In genomic region chr16:89047331-89048086, GRCh38 we compare ENCODE assay signal across 26 cellular contexts. TPM values are rescaled to one million over a fixed set of nuclear protein-coding genes. Genes with fewer than 3 reads are reported as not detected.
A peak's percentile ranks its signal among the peaks of the same experiment; 100 is the strongest.
DNase-seq lines count a peak whose midpoint lies in the region; FAIRE-seq and TF ChIP-seq lines count a peak whose summit lies in the region.
"Had no signal": no experiment of that assay in that cellular context is flagged by ENCODE, and none has a peak within 500 bp of the region (broad histone marks: within the 10 kb centered on the region; RNA-seq: fewer than 3 reads in every experiment).

No MANE protein-coding gene starts in this region.

- no peak overlapping the region for H3K4me3 Mint-ChIP-seq in Caco-2 (ENCODE audit: unreplicated experiment)
- H3K4me3 Mint-ChIP-seq: activated CD4-positive, alpha-beta T cell treated with anti-CD3 and anti-CD28 coated beads for 36 hours; activated CD8-positive, alpha-beta T cell treated with anti-CD3 and anti-CD28 coated beads for 36 hours; activated T-helper 1 cell treated with anti-CD3 and anti-CD28 coated beads, Interleukin-12 subunit alpha, Interleukin-12 subunit beta, Interleukin-2, Interleukin-4 antibody, amounts not matched to agents 30 ng/mL and 10 ng/mL and 1 ng/mL, durations not matched to agents 14 hours and 24 hours and 36 hours; CD4-positive, CD25-positive, alpha-beta regulatory T cell had no signal

- intact Hi-C loops in kidney (cut with DNase I): no loop called here
- intact Hi-C loops in posterior cingulate gyrus (cut with DNase I): no loop called here
- intact Hi-C loops in Caco-2 (cut with micrococcal nuclease; ENCODE audit: unreplicated experiment): no loop called here

- H3K4me1 ChIP-seq in kidney (ENCODE audit: control insufficient read depth in 1 of 2, insufficient read depth in 1 of 2, low read depth in 1 of 2, low read length in 2 of 2) (no peaks in the 10 kb centered on the region), Caco-2 (no peaks in the 10 kb centered on the region)
- H3K4me1 ChIP-seq: foreskin keratinocyte had no signal

- H3K36me3 ChIP-seq in kidney (ENCODE audit: control insufficient read depth in 1 of 2, insufficient read depth in 2 of 2, low read length in 2 of 2): no peaks in the 10 kb centered on the region
- H3K36me3 ChIP-seq in Caco-2 (ENCODE audit: control insufficient read depth, insufficient read depth, low read length): no peaks in the 10 kb centered on the region
- H3K36me3 ChIP-seq: brain microvascular endothelial cell, esophagus squamous epithelium had no signal

- POLR2A ChIA-PET in Caco-2 (lab: Charles Lee): no interaction called here

- H3K27me3 Mint-ChIP-seq in Caco-2 (ENCODE audit: insufficient read depth, unreplicated experiment): peaks cover 14% of the 10 kb centered on the region
- H3K27me3 Mint-ChIP-seq: activated CD4-positive, alpha-beta T cell treated with anti-CD3 and anti-CD28 coated beads for 36 hours; activated CD8-positive, alpha-beta T cell treated with anti-CD3 and anti-CD28 coated beads for 36 hours; CD4-positive, CD25-positive, alpha-beta regulatory T cell had no signal

- DNase-seq in DMS 273 (lab: John Stamatoyannopoulos, UW; ENCODE audit: unreplicated experiment): peak; percentile 46
- no peak for DNase-seq in DMS 273 treated with DMSO at 0.1 percent for 48 hours (lab: John Stamatoyannopoulos, UW)
- DNase-seq in NCI-H69 (lab: John Stamatoyannopoulos, UW): peak; percentile 4
- peak; percentile 57 for DNase-seq in kidney
- peak in 6 of 10 donors; percentile 9 to 85 (median 52) for DNase-seq in posterior cingulate gyrus
- DNase-seq in Caco-2: no peak
- DNase-seq in globus pallidus (ENCODE audit: low spot score): no peak
- no peak for DNase-seq in NCI-H526 (lab: John Stamatoyannopoulos, UW)
- DNase-seq: activated CD4-positive, alpha-beta T cell treated with anti-CD3 and anti-CD28 coated beads for 36 hours; activated CD8-positive, alpha-beta memory T cell treated with anti-CD3 and anti-CD28 coated beads, Interleukin-2, amount 50 U/mL, for 48 hours; activated CD8-positive, alpha-beta T cell treated with anti-CD3 and anti-CD28 coated beads for 36 hours; activated naive CD4-positive, alpha-beta T cell treated with anti-CD3 and anti-CD28 coated beads, Interleukin-2, amount 50 U/mL, for 16 hours; brain microvascular endothelial cell; CD4-positive, CD25-positive, alpha-beta regulatory T cell; esophagus squamous epithelium; foreskin keratinocyte; KG1; NCI-H1105 treated with DMSO at 0.1 percent for 48 hours; NCI-H1930; stimulated activated naive CD4-positive, alpha-beta T cell treated with Interleukin-2 at 50 U/mL for 16 hours had no signal

- peaks cover 6% of the 10 kb centered on the region for H3K36me3 Mint-ChIP-seq in Caco-2 (ENCODE audit: insufficient read depth, unreplicated experiment)
- H3K36me3 Mint-ChIP-seq: CD4-positive, CD25-positive, alpha-beta regulatory T cell had no signal

- no peak for TF ChIP-seq CTCF in kidney (IDR thresholded peaks at IDR 0.05; ENCODE audit: borderline replicate concordance, extremely low read depth, insufficient read depth)
- no peak for TF ChIP-seq CTCF in Caco-2 (IDR thresholded peaks at IDR 0.05; ENCODE audit: insufficient read depth in 1 of 2, low read depth in 1 of 2, low read length in 1 of 2, severe bottlenecking in 1 of 2, unreplicated experiment in 1 of 2)

- CTCF ChIA-PET in Caco-2 (lab: Charles Lee): no interaction called here

- no peak overlapping the region for H3K27ac ChIP-seq in kidney (ENCODE audit: low read depth in 2 of 2, low read length in 2 of 2)
- H3K27ac ChIP-seq: 22Rv1, brain microvascular endothelial cell, esophagus squamous epithelium, foreskin keratinocyte, skin epidermis had no signal

- peaks cover 1% of the 10 kb centered on the region for H3K27me3 ChIP-seq in Caco-2 (replicated peaks; ENCODE audit: control insufficient read depth, insufficient read depth, low read length)

- no peaks in the 10 kb centered on the region for H3K9me3 Mint-ChIP-seq in Caco-2 (ENCODE audit: unreplicated experiment)
- H3K9me3 Mint-ChIP-seq: activated T-helper 1 cell treated with anti-CD3 and anti-CD28 coated beads, Interleukin-12 subunit alpha, Interleukin-12 subunit beta, Interleukin-2, Interleukin-4 antibody, amounts not matched to agents 30 ng/mL and 10 ng/mL and 1 ng/mL, durations not matched to agents 14 hours and 24 hours and 36 hours had no signal

- H3K27ac Mint-ChIP-seq in Caco-2 (ENCODE audit: unreplicated experiment): no peak overlapping the region
- H3K27ac Mint-ChIP-seq: activated CD4-positive, alpha-beta T cell treated with anti-CD3 and anti-CD28 coated beads for 36 hours; activated CD8-positive, alpha-beta T cell treated with anti-CD3 and anti-CD28 coated beads for 36 hours; activated T-helper 1 cell treated with anti-CD3 and anti-CD28 coated beads, Interleukin-12 subunit alpha, Interleukin-12 subunit beta, Interleukin-2, Interleukin-4 antibody, amounts not matched to agents 30 ng/mL and 10 ng/mL and 1 ng/mL, durations not matched to agents 14 hours and 24 hours and 36 hours; CD4-positive, CD25-positive, alpha-beta regulatory T cell had no signal

- no TSS peak for BruUV-seq in Caco-2 (replicated peaks; lab: Mats Ljungman, UMichigan)

- FAIRE-seq in kidney (lab: Jason Lieb, UNC): no peak
- FAIRE-seq: GM18507, H54, HTR-8/SVneo had no signal

- no peaks in the 10 kb centered on the region for H3K4me1 Mint-ChIP-seq in Caco-2 (ENCODE audit: low read depth, unreplicated experiment)
- H3K4me1 Mint-ChIP-seq: activated CD4-positive, alpha-beta T cell treated with anti-CD3 and anti-CD28 coated beads for 36 hours; CD4-positive, CD25-positive, alpha-beta regulatory T cell had no signal

- H3K4me3 ChIP-seq in kidney (ENCODE audit: low read length in 2 of 2) (no peak overlapping the region), Caco-2 (ENCODE audit: low read depth, low read length) (no peak overlapping the region)
- H3K4me3 ChIP-seq: esophagus squamous epithelium, skin epidermis had no signal

- H3K9me3 ChIP-seq in kidney (ENCODE audit: control insufficient read depth in 1 of 2, low read length in 2 of 2) (no peaks in the 10 kb centered on the region), Caco-2 (no peaks in the 10 kb centered on the region)
- H3K9me3 ChIP-seq: esophagus squamous epithelium had no signal

- no peak overlapping the region for H3K9ac ChIP-seq in kidney (ENCODE audit: low read length in 2 of 2)

RNA-seq across cellular contexts. Expression of gene ACSF3, which starts 46.1 kb away (rescaled TPM):
- total RNA-seq in kidney (33.2 TPM), Caco-2 (2022) (49.5 and 55.2 TPM in 2 replicates)
- polyA plus RNA-seq in kidney (ENCODE audit: insufficient read depth, low read depth, low replicate concordance): 39.0 TPM

Comparison
In these comparisons a context has a peak if more than half of its experiments do, and no peak if none do; other contexts are left out.
1. DNase-seq: peak in DMS 273 (single experiment), NCI-H69 (single experiment), kidney (single experiment) and posterior cingulate gyrus (6 of 10); none in DMS 273 treated with DMSO at 0.1 percent for 48 hours (single experiment), Caco-2 (0 of 2), globus pallidus (single experiment) and NCI-H526 (0 of 2).